Comparison of ENCODE assay signal across 11 cellular contexts in genomic region chr12:67517181-67517887, GRCh38.
DNase-seq lines count a peak whose midpoint lies in the region; ATAC-seq, FAIRE-seq and TF ChIP-seq lines count a peak whose summit lies in the region.
"Had no signal": no experiment of that assay in that cellular context is flagged by ENCODE, and none has a peak within 500 bp of the region (broad histone marks: within the 10 kb centered on the region; RNA-seq: fewer than 3 reads in every experiment).

No MANE protein-coding gene starts in this region.

- WGBS in right cardiac atrium, result 55% methylated on average over 16 of the region's 16 CpGs
- 50 to 58% (median 52%) methylated on average over 16 of the region's 16 CpGs for WGBS in adrenal gland, 4 donors

- POLR2A ChIA-PET in activated CD4-positive, alpha-beta memory T cell treated with anti-CD3 and anti-CD28 coated beads, Interleukin-2, amount 10 ng/mL, durations not matched to agents 7 days and 5 days (lab: Charles Lee), result no interaction called here

- peak in 1 of 2 donors; percentile 65 for ATAC-seq in right cardiac atrium
- ATAC-seq: activated naive CD8-positive, alpha-beta T cell treated with anti-CD3 and anti-CD28 coated beads, Interleukin-2, amount 50 U/mL, for 24 hours had no signal

- H3K4me3 ChIP-seq in right cardiac atrium (ENCODE audit: low read length), result no peak overlapping the region
- H3K4me3 ChIP-seq in right atrium auricular region, result no peak overlapping the region
- no peak overlapping the region for H3K4me3 ChIP-seq in adrenal gland
- H3K4me3 ChIP-seq in keratinocyte (ENCODE audit: control insufficient read depth in 2 of 3, extremely low read depth in 1 of 3, insufficient read depth in 2 of 3, low read depth in 1 of 3, low read length in 3 of 3), result peak overlapping the region in 1 of 3 experiments; percentile 34

- no peak overlapping the region for H3K4me3 Mint-ChIP-seq in activated CD4-positive, alpha-beta memory T cell treated with anti-CD3 and anti-CD28 coated beads, Interleukin-2, amount 10 ng/mL, durations not matched to agents 7 days and 5 days
- H3K4me3 Mint-ChIP-seq: activated B cell treated with CpG ODN at 0.5 μM for 24 hours; activated naive CD8-positive, alpha-beta T cell treated with anti-CD3 and anti-CD28 coated beads, Interleukin-2, amount 50 U/mL, for 24 hours; B cell had no signal

- peaks cover 25% of the 10 kb centered on the region for H3K4me1 Mint-ChIP-seq in activated CD4-positive, alpha-beta memory T cell treated with anti-CD3 and anti-CD28 coated beads, Interleukin-2, amount 10 ng/mL, durations not matched to agents 7 days and 5 days

- peak overlapping the region; percentile 52 for H2AFZ ChIP-seq in keratinocyte (ENCODE audit: control insufficient read depth, low read length)

- H3K27ac Mint-ChIP-seq in activated CD4-positive, alpha-beta memory T cell treated with anti-CD3 and anti-CD28 coated beads, Interleukin-2, amount 10 ng/mL, durations not matched to agents 7 days and 5 days, result no peak overlapping the region
- H3K27ac Mint-ChIP-seq: activated B cell treated with CpG ODN at 0.5 μM for 24 hours; activated naive CD8-positive, alpha-beta T cell treated with anti-CD3 and anti-CD28 coated beads, Interleukin-2, amount 50 U/mL, for 24 hours; B cell had no signal

- no peaks in the 10 kb centered on the region for H3K27me3 Mint-ChIP-seq in activated CD4-positive, alpha-beta memory T cell treated with anti-CD3 and anti-CD28 coated beads, Interleukin-2, amount 10 ng/mL, durations not matched to agents 7 days and 5 days
- H3K27me3 Mint-ChIP-seq: activated naive CD8-positive, alpha-beta T cell treated with anti-CD3 and anti-CD28 coated beads, Interleukin-2, amount 50 U/mL, for 24 hours had no signal

- no peaks in the 10 kb centered on the region for H3K79me2 ChIP-seq in keratinocyte (ENCODE audit: control insufficient read depth, insufficient read depth, low read length)

- H3K27me3 ChIP-seq in right cardiac atrium (ENCODE audit: control insufficient read depth, insufficient read depth) (no peaks in the 10 kb centered on the region), right atrium auricular region (no peaks in the 10 kb centered on the region), adrenal gland (no peaks in the 10 kb centered on the region), keratinocyte (ENCODE audit: control insufficient read depth, extremely low read depth, insufficient read depth, low read length) (no peaks in the 10 kb centered on the region)

- no peaks in the 10 kb centered on the region for H3K9me1 ChIP-seq in keratinocyte (ENCODE audit: control insufficient read depth, extremely low read depth, insufficient read depth, low read length)

- DNase-seq in right cardiac atrium (peak in 2 of 3 donors; percentile 11 to 42), right atrium auricular region (ENCODE audit: low spot score) (no peak), adrenal gland (peak; percentile 18 to 63 (median 43)), keratinocyte (ENCODE audit: low read depth, low spot score) (peak; percentile 88), NCI-H82 (lab: John Stamatoyannopoulos, UW) (no peak), D341Med (ENCODE audit: low spot score) (no peak)
- DNase-seq in activated CD4-positive, alpha-beta memory T cell treated with anti-CD3 and anti-CD28 coated beads, Interleukin-2, amount 10 ng/mL, durations not matched to agents 7 days and 5 days, result no peak
- no peak for DNase-seq in stimulated activated CD8-positive, alpha-beta memory T cell treated with anti-CD3 and anti-CD28 coated beads, Interleukin-4, amount 100 ng/mL, for 48 hours
- DNase-seq: activated B cell treated with CpG ODN at 0.5 μM for 24 hours; activated naive CD8-positive, alpha-beta T cell treated with anti-CD3 and anti-CD28 coated beads, Interleukin-2, amount 50 U/mL, for 24 hours had no signal

- H3K9ac ChIP-seq in keratinocyte (ENCODE audit: control insufficient read depth, extremely low read depth, insufficient read depth, low read length), result no peak overlapping the region

- H3K4me1 ChIP-seq in right cardiac atrium (ENCODE audit: control insufficient read depth, insufficient read depth, low read length) (no peaks in the 10 kb centered on the region), right atrium auricular region (peaks cover 0 to 7% of the 10 kb centered on the region in 2 donors), adrenal gland (replicated peaks in 1 of 2) (no peaks in the 10 kb centered on the region), keratinocyte (ENCODE audit: control insufficient read depth, extremely low read depth, insufficient read depth, low read length) (peaks cover 9% of the 10 kb centered on the region)

- peak overlapping the region; percentile 79 for H3K4me2 ChIP-seq in keratinocyte (ENCODE audit: control insufficient read depth, extremely low read depth, insufficient read depth, low read depth, low read length)

- intact Hi-C loops in right cardiac atrium (cut with DNase I), result no loop called here
- intact Hi-C loops in adrenal gland (cut with DNase I), result no loop called here

- H3K36me3 ChIP-seq in right atrium auricular region, result no peaks in the 10 kb centered on the region
- no peaks in the 10 kb centered on the region for H3K36me3 ChIP-seq in adrenal gland (replicated peaks in 1 of 2)
- no peaks in the 10 kb centered on the region for H3K36me3 ChIP-seq in keratinocyte (ENCODE audit: control insufficient read depth in 2 of 2, extremely low read depth in 1 of 2, insufficient read depth in 2 of 2, low read length in 2 of 2)

- CTCF ChIA-PET in activated CD4-positive, alpha-beta memory T cell treated with anti-CD3 and anti-CD28 coated beads, Interleukin-2, amount 10 ng/mL, durations not matched to agents 7 days and 5 days (lab: Charles Lee), result no interaction called here

- H3K27ac ChIP-seq in right cardiac atrium (ENCODE audit: low read length) (no peak overlapping the region), right atrium auricular region (no peak overlapping the region), adrenal gland (no peak overlapping the region), keratinocyte (ENCODE audit: control insufficient read depth, insufficient read depth, low read length) (peak overlapping the region; percentile 34)

- FAIRE-seq in keratinocyte (lab: Jason Lieb, UNC), result peak; percentile 94

- H3K36me3 Mint-ChIP-seq in activated CD4-positive, alpha-beta memory T cell treated with anti-CD3 and anti-CD28 coated beads, Interleukin-2, amount 10 ng/mL, durations not matched to agents 7 days and 5 days (ENCODE audit: low read depth), result no peaks in the 10 kb centered on the region

- dilution Hi-C loops in keratinocyte (cut with MboI; ENCODE audit: extremely low pct_ligation_motif_present, low sequenced_read_pairs), result no loop called here

- H3K9me3 Mint-ChIP-seq in activated CD4-positive, alpha-beta memory T cell treated with anti-CD3 and anti-CD28 coated beads, Interleukin-2, amount 10 ng/mL, durations not matched to agents 7 days and 5 days, result no peaks in the 10 kb centered on the region
- H3K9me3 Mint-ChIP-seq: activated B cell treated with CpG ODN at 0.5 μM for 24 hours; activated naive CD8-positive, alpha-beta T cell treated with anti-CD3 and anti-CD28 coated beads, Interleukin-2, amount 50 U/mL, for 24 hours had no signal

- H3K9me3 ChIP-seq in right cardiac atrium (ENCODE audit: control insufficient read depth, low read length) (no peaks in the 10 kb centered on the region), right atrium auricular region (no peaks in the 10 kb centered on the region), adrenal gland (replicated peaks in 1 of 3) (no peaks in the 10 kb centered on the region), keratinocyte (ENCODE audit: control insufficient read depth, low read depth, low read length) (no peaks in the 10 kb centered on the region)

- TF ChIP-seq CTCF in right atrium auricular region (IDR thresholded peaks at IDR 0.05) (no peak), adrenal gland (IDR thresholded peaks at IDR 0.05) (no peak), keratinocyte (optimal IDR thresholded peaks at IDR 0.05 in 1 of 3, IDR thresholded peaks at IDR 0.05 in 1 of 3, conservative IDR thresholded peaks at IDR 0.05 in 1 of 3; ENCODE audit: extremely low read depth in 1 of 3, insufficient read depth in 2 of 3, low read length in 3 of 3) (no peak)

- TF ChIP-seq POLR2A in adrenal gland (IDR thresholded peaks at IDR 0.05), result no peak

- no peaks in the 10 kb centered on the region for H4K20me1 ChIP-seq in keratinocyte (ENCODE audit: control insufficient read depth, extremely low read depth, insufficient read depth, low read length)

Comparison
In these comparisons a context has a peak if more than half of its experiments do, and no peak if none do; other contexts are left out.
1. DNase-seq: peak in right cardiac atrium (2 of 3), adrenal gland (7 of 7) and keratinocyte (single experiment); none in right atrium auricular region (single experiment), activated CD4-positive, alpha-beta memory T cell treated with anti-CD3 and anti-CD28 coated beads, Interleukin-2, amount 10 ng/mL, durations not matched to agents 7 days and 5 days (single experiment), NCI-H82 (single experiment), stimulated activated CD8-positive, alpha-beta memory T cell treated with anti-CD3 and anti-CD28 coated beads, Interleukin-4, amount 100 ng/mL, for 48 hours (single experiment) and D341Med (single experiment).